ENCODE assay signal across 31 cellular contexts in genomic region chr6:161125591-161125990, GRCh38.
"Had no signal": no experiment of that assay in that cellular context is flagged by ENCODE, and none has a peak within 500 bp of the region (broad histone marks: within the 10 kb centered on the region; RNA-seq: fewer than 3 reads in every experiment).

No MANE protein-coding gene starts in this region.

- ATAC-seq: activated CD4-positive, alpha-beta T cell treated with anti-CD3 and anti-CD28 coated beads for 36 hours; activated CD8-positive, alpha-beta T cell treated with anti-CD3 and anti-CD28 coated beads, Interleukin-2, amount 10 ng/mL, durations not matched to agents 7 days and 5 days; activated naive CD4-positive, alpha-beta T cell treated with anti-CD3 and anti-CD28 coated beads, Interleukin-2, amount 50 U/mL, for 72 hours; activated T-cell treated with anti-CD3 and anti-CD28 coated beads, Interleukin-2, amount 50 U/mL, for 4 hours; gastroesophageal sphincter; heart right ventricle had no signal

- H3K4me3 Mint-ChIP-seq: activated CD4-positive, alpha-beta memory T cell treated with anti-CD3 and anti-CD28 coated beads for 36 hours; activated CD4-positive, alpha-beta T cell treated with anti-CD3 and anti-CD28 coated beads for 36 hours; activated CD4-positive, alpha-beta T cell treated with anti-CD3 and anti-CD28 coated beads, Interleukin-2, amount 10 ng/mL, durations not matched to agents 24 days and 14 days; activated CD8-positive, alpha-beta T cell treated with anti-CD3 and anti-CD28 coated beads, Interleukin-2, amount 10 ng/mL, durations not matched to agents 7 days and 5 days; activated naive CD4-positive, alpha-beta T cell treated with anti-CD3 and anti-CD28 coated beads, Interleukin-2, amount 10 ng/mL, durations not matched to agents 7 days and 5 days; activated naive CD8-positive, alpha-beta T cell treated with anti-CD3 and anti-CD28 coated beads, Interleukin-2, amount 10 ng/mL, durations not matched to agents 7 days and 5 days; activated T-cell treated with anti-CD3 and anti-CD28 coated beads, Interleukin-2, amount 50 U/mL, for 4 hours; activated T-helper 1 cell treated with anti-CD3 and anti-CD28 coated beads, Interleukin-12 subunit alpha, Interleukin-12 subunit beta, Interleukin-2, Interleukin-4 antibody, amounts not matched to agents 30 ng/mL and 10 ng/mL and 1 ng/mL, durations not matched to agents 14 hours and 24 hours and 36 hours; central memory CD8-positive, alpha-beta T cell; dendritic cell treated with granulocyte-macrophage colony-stimulating factor and Interleukin-4, amounts not matched to agents 40 ng/mL and 50 ng/mL, for 4 days had no signal

- H3K27me3 ChIP-seq: brain microvascular endothelial cell, dorsolateral prefrontal cortex, esophagus muscularis mucosa, gastroesophageal sphincter, heart right ventricle had no signal

- DNase-seq: activated CD4-positive, alpha-beta memory T cell treated with anti-CD3 and anti-CD28 coated beads for 36 hours; activated CD4-positive, alpha-beta T cell treated with anti-CD3 and anti-CD28 coated beads for 36 hours; activated CD4-positive, alpha-beta T cell treated with anti-CD3 and anti-CD28 coated beads, Interleukin-2, amount 10 ng/mL, durations not matched to agents 24 days and 14 days; activated CD4-positive, CD25-positive, alpha-beta regulatory T cell; activated CD4-positive, CD25-positive, alpha-beta regulatory T cell treated with anti-CD3 and anti-CD28 coated beads, Interleukin-2, amount 50 U/mL, for 72 hours; activated CD8-positive, alpha-beta memory T cell treated with anti-CD3 and anti-CD28 coated beads, Interleukin-2, amount 50 U/mL, for 48 hours; activated CD8-positive, alpha-beta T cell treated with anti-CD3 and anti-CD28 coated beads, Interleukin-2, amount 10 ng/mL, durations not matched to agents 7 days and 5 days; activated gamma-delta T cell; activated naive CD4-positive, alpha-beta T cell; activated naive CD4-positive, alpha-beta T cell treated with anti-CD3 and anti-CD28 coated beads, Interleukin-2, amount 10 ng/mL, durations not matched to agents 7 days and 5 days; activated naive CD8-positive, alpha-beta T cell treated with anti-CD3 and anti-CD28 coated beads, Interleukin-2, amount 10 ng/mL, durations not matched to agents 7 days and 5 days; activated T-cell treated with anti-CD3 and anti-CD28 coated beads for 4 hours; activated T-cell treated with anti-CD3 and anti-CD28 coated beads, Interleukin-2, amount 50 U/mL, for 4 hours; amniotic stem cell; anterior cingulate cortex; brain microvascular endothelial cell; dorsolateral prefrontal cortex; effector memory CD4-positive, alpha-beta T cell; erythroblast; foreskin melanocyte; heart right ventricle; SW 1271; T-helper 1 cell; T-helper 2 cell had no signal

- H3K27ac ChIP-seq: brain microvascular endothelial cell, coronary artery, dorsolateral prefrontal cortex, esophagus muscularis mucosa, gastroesophageal sphincter, heart right ventricle had no signal

- H3K4me1 ChIP-seq: gastroesophageal sphincter had no signal

- H3K27ac Mint-ChIP-seq: activated CD4-positive, alpha-beta memory T cell treated with anti-CD3 and anti-CD28 coated beads for 36 hours; activated CD4-positive, alpha-beta T cell treated with anti-CD3 and anti-CD28 coated beads for 36 hours; activated CD4-positive, alpha-beta T cell treated with anti-CD3 and anti-CD28 coated beads, Interleukin-2, amount 10 ng/mL, durations not matched to agents 24 days and 14 days; activated CD8-positive, alpha-beta T cell treated with anti-CD3 and anti-CD28 coated beads, Interleukin-2, amount 10 ng/mL, durations not matched to agents 7 days and 5 days; activated naive CD4-positive, alpha-beta T cell treated with anti-CD3 and anti-CD28 coated beads, Interleukin-2, amount 10 ng/mL, durations not matched to agents 7 days and 5 days; activated naive CD8-positive, alpha-beta T cell treated with anti-CD3 and anti-CD28 coated beads, Interleukin-2, amount 10 ng/mL, durations not matched to agents 7 days and 5 days; activated T-helper 1 cell treated with anti-CD3 and anti-CD28 coated beads, Interleukin-12 subunit alpha, Interleukin-12 subunit beta, Interleukin-2, Interleukin-4 antibody, amounts not matched to agents 30 ng/mL and 10 ng/mL and 1 ng/mL, durations not matched to agents 14 hours and 24 hours and 36 hours; dendritic cell treated with granulocyte-macrophage colony-stimulating factor and Interleukin-4, amounts not matched to agents 40 ng/mL and 50 ng/mL, for 4 days had no signal

- H3K4me3 ChIP-seq: coronary artery, dorsolateral prefrontal cortex, esophagus muscularis mucosa, gastroesophageal sphincter, heart right ventricle had no signal

- H3K36me3 ChIP-seq: brain microvascular endothelial cell had no signal

- H3K27me3 Mint-ChIP-seq: activated CD4-positive, alpha-beta memory T cell treated with anti-CD3 and anti-CD28 coated beads for 36 hours; activated CD4-positive, alpha-beta T cell treated with anti-CD3 and anti-CD28 coated beads for 36 hours; activated CD4-positive, alpha-beta T cell treated with anti-CD3 and anti-CD28 coated beads, Interleukin-2, amount 10 ng/mL, durations not matched to agents 24 days and 14 days; activated naive CD4-positive, alpha-beta T cell treated with anti-CD3 and anti-CD28 coated beads, Interleukin-2, amount 10 ng/mL, durations not matched to agents 7 days and 5 days; activated naive CD8-positive, alpha-beta T cell treated with anti-CD3 and anti-CD28 coated beads, Interleukin-2, amount 10 ng/mL, durations not matched to agents 7 days and 5 days; central memory CD8-positive, alpha-beta T cell; dendritic cell treated with granulocyte-macrophage colony-stimulating factor and Interleukin-4, amounts not matched to agents 40 ng/mL and 50 ng/mL, for 4 days had no signal
